In the genomic region with DNA sequence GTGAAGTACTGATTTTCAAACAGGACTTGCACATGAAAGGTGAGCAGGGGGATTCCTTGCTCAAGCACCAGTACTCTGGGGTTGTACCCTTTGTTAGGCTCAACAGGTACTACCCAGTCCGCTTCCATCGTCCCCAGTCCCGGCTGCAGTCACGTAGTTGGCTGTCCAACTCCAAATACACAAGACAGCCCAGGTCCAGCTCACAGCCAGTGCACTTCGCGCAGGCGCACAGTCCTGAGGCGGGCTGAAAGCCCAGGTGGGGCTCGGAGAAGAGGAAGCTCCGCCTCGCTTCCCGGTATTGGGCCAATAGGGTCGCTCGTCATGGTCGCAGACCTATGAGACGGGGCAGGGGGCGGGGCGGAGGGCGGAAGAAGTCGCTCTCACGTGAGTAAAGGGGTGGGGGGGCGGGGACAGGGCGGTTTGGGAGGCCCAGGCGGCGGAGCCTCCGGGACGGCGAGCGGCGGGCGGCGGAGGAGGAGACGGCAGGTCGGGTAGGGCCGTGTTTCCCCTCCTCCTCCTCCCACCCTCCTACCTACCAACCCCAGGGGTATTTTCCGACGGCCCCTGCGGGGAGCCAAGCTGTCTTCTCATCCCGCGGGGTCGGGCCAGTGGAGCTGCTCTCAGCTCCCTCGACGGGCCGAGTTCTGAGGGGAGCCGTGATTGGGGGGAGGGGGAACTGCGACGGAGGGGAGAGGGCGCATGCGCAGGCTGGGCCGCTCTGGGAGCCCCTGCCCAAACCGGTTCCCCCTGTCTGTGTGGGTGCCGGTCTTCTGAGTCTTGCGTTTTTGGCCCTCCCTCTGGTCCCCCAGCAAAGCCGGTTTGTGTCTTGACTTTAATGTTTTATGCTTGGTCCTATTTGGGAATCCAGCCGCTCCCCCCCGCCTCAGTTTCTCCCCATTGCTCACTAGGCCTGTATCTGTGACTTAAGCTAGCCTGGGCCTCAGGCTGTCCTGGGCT, we compare ENCODE assay signal across 8 cellular contexts. TPM values are rescaled to one million over a fixed set of nuclear protein-coding genes. Genes with fewer than 3 reads are reported as not detected.
DNase-seq lines count a peak whose midpoint lies in the region; ATAC-seq, FAIRE-seq and TF ChIP-seq lines count a peak whose summit lies in the region.

A gene (plus strand): TSS at position 418 of the 957 bp plus-strand sequence. CDS start 16,040 bp downstream, outside the sequence.

- H3K9ac ChIP-seq in mammary epithelial cell (ENCODE audit: insufficient read depth, low read length) = peak within 1 kb of the TSS; percentile 73

- peak; percentile 97 for ATAC-seq in GM18870 (IDR thresholded peaks at IDR 0.05; ENCODE audit: unreplicated experiment)
- ATAC-seq in HG03135 (IDR thresholded peaks at IDR 0.05; ENCODE audit: unreplicated experiment) = peak; percentile 97

- peak within 1 kb of the TSS; percentile 96 for H3K4me3 ChIP-seq in ACC112 (ENCODE audit: low read depth, low read length)
- peak within 1 kb of the TSS; percentile 90 for H3K4me3 ChIP-seq in WERI-Rb-1 (ENCODE audit: low read depth, low read length)
- H3K4me3 ChIP-seq in mammary epithelial cell (replicated peaks in 1 of 3; ENCODE audit: insufficient read depth in 1 of 3, low read depth in 2 of 3, low read length in 3 of 3) = peak within 1 kb of the TSS; percentile 75 to 93 (median 77)
- H3K4me3 ChIP-seq in small intestine (ENCODE audit: low read depth in 1 of 2, low read length in 2 of 2) = peak within 1 kb of the TSS; percentile 92 to 99

- no peak for FAIRE-seq in small intestine (lab: Jason Lieb, UNC)

- H3K79me2 ChIP-seq in ACC112 (ENCODE audit: control insufficient read depth, insufficient read depth, low read length, unreplicated experiment) (peaks cover 51% of the 10 kb centered on the region), mammary epithelial cell (ENCODE audit: insufficient read depth, low read length) (peaks cover 63% of the 10 kb centered on the region)

- H3K27ac ChIP-seq in ACC112 (ENCODE audit: low read depth, low read length) (peak within 1 kb of the TSS; percentile 71), WERI-Rb-1 (peak within 1 kb of the TSS; percentile 92), mammary epithelial cell (ENCODE audit: insufficient read depth, low read depth, low read length) (peak within 1 kb of the TSS; percentile 54), small intestine (ENCODE audit: low read depth in 1 of 2, low read length in 1 of 2) (peak within 1 kb of the TSS; percentile 72 to 94)

- H3K27me3 ChIP-seq in ACC112 (ENCODE audit: insufficient read depth, low read length) = no peaks in the 10 kb centered on the region
- no peaks in the 10 kb centered on the region for H3K27me3 ChIP-seq in WERI-Rb-1 (ENCODE audit: insufficient read depth, low read depth, severe bottlenecking)
- H3K27me3 ChIP-seq in mammary epithelial cell (ENCODE audit: insufficient read depth, low read length) = no peaks in the 10 kb centered on the region
- no peaks in the 10 kb centered on the region for H3K27me3 ChIP-seq in small intestine (ENCODE audit: control insufficient read depth in 2 of 2, insufficient read depth in 2 of 2, low read length in 2 of 2)

- in situ Hi-C loops in mammary epithelial cell (cut with MboI; ENCODE audit: low sequenced_read_pairs in 2 of 2) = no loop called here

- H3K4me1 ChIP-seq in ACC112 (ENCODE audit: control insufficient read depth, insufficient read depth, low read length, unreplicated experiment) (peaks cover 22% of the 10 kb centered on the region), mammary epithelial cell (ENCODE audit: insufficient read depth, low read length) (peaks cover 24% of the 10 kb centered on the region), small intestine (ENCODE audit: control insufficient read depth in 2 of 2, insufficient read depth in 1 of 2, low read depth in 1 of 2, low read length in 1 of 2) (peaks cover 3 to 6% of the 10 kb centered on the region in 2 donors)

- H3K36me3 ChIP-seq in ACC112 (ENCODE audit: insufficient read depth, low read length) (peaks cover 20% of the 10 kb centered on the region), WERI-Rb-1 (peaks cover 27% of the 10 kb centered on the region), mammary epithelial cell (ENCODE audit: insufficient read depth, low read length) (peaks cover 7% of the 10 kb centered on the region), small intestine (ENCODE audit: control insufficient read depth in 2 of 2, insufficient read depth in 2 of 2, low read length in 2 of 2) (peaks cover 0 to 4% of the 10 kb centered on the region in 2 donors)

- intact Hi-C loops in mammary epithelial cell (cut with micrococcal nuclease) = loop anchor here (1.0 to 2.0 kb wide), 3 partner anchors 10 to 36 kb away; a partner anchor contains a TSS

- no peak for TF ChIP-seq CTCF in WERI-Rb-1 (IDR thresholded peaks at IDR 0.05; ENCODE audit: low read depth, low read length)
- no peak for TF ChIP-seq CTCF in mammary epithelial cell (conservative IDR thresholded peaks at IDR 0.05 in 1 of 2, IDR thresholded peaks at IDR 0.05 in 1 of 2; ENCODE audit: extremely low read depth in 1 of 2, insufficient read depth in 1 of 2, low read depth in 1 of 2, low read length in 2 of 2)

- WGBS in mammary epithelial cell (ENCODE audit: low coverage, missing lambda C conversion rate) = 4% methylated on average over 9 of the region's 56 CpGs
- WGBS in small intestine, 3 donors = 0 to 1% (median 0%) methylated on average over 37 to 56 of the region's 56 CpGs

- CTCF ChIA-PET in mammary epithelial cell (lab: Charles Lee; ENCODE audit: low non-redundant PET) = interaction anchor here (0.5 to 0.6 kb wide), 2 partner anchors 356 to 405 kb away, joined by 3 read pairs; no protein-coding TSS in a partner anchor

- peak; percentile 96 for DNase-seq in NCI-H2196 treated with DMSO at 0.1 percent for 48 hours (lab: John Stamatoyannopoulos, UW; ENCODE audit: unreplicated experiment)
- DNase-seq in WERI-Rb-1 = peak; percentile 100
- DNase-seq in mammary epithelial cell = peak; percentile 97
- peak; percentile 99 for DNase-seq in iPS-NIHi11 (ENCODE audit: low spot score)
- peak; percentile 99 for DNase-seq in small intestine

- H3K9me3 ChIP-seq in WERI-Rb-1 (ENCODE audit: severe bottlenecking) (no peaks in the 10 kb centered on the region), mammary epithelial cell (replicated peaks; ENCODE audit: insufficient read depth, low read length) (no peaks in the 10 kb centered on the region), small intestine (ENCODE audit: control insufficient read depth, low read depth) (no peaks in the 10 kb centered on the region)

- BruUV-seq in mammary epithelial cell (replicated peaks; lab: Mats Ljungman, UMichigan) = no TSS peak

- dilution Hi-C loops in mammary epithelial cell (cut with HindIII; ENCODE audit: low sequenced_read_pairs) = no loop called here

- H3K4me2 ChIP-seq in mammary epithelial cell (ENCODE audit: insufficient read depth, low read depth, low read length) = peak within 1 kb of the TSS; percentile 92

- H4K20me1 ChIP-seq in mammary epithelial cell (ENCODE audit: insufficient read depth, low read length) = no peaks in the 10 kb centered on the region

- H2AFZ ChIP-seq in ACC112 (ENCODE audit: low read length, unreplicated experiment) = peak within 1 kb of the TSS; percentile 78
- peak within 1 kb of the TSS; percentile 92 for H2AFZ ChIP-seq in mammary epithelial cell (ENCODE audit: low read depth, low read length)

RNA-seq across cellular contexts. Expression of the gene that starts here (rescaled TPM):
- total RNA-seq in mammary epithelial cell = 10 to 100 TPM; 56.0 to 61.7 TPM
- polyA plus RNA-seq in mammary epithelial cell (20.1 TPM), small intestine (10 to 100 TPM in 1 of 3 donors, 1 to 10 TPM in 2; 5.9 to 10.3 (median 6.7) TPM)
- polyA minus RNA-seq in mammary epithelial cell = 91.2 TPM

Comparison
In these comparisons a context has a peak if more than half of its experiments do, and no peak if none do; other contexts are left out.
1. Peak in every context shown above with its lines: DNase-seq, ATAC-seq, H3K4me3 ChIP-seq and H3K27ac ChIP-seq.